17 cellular contexts compared by ENCODE assay signal in the genomic region with DNA sequence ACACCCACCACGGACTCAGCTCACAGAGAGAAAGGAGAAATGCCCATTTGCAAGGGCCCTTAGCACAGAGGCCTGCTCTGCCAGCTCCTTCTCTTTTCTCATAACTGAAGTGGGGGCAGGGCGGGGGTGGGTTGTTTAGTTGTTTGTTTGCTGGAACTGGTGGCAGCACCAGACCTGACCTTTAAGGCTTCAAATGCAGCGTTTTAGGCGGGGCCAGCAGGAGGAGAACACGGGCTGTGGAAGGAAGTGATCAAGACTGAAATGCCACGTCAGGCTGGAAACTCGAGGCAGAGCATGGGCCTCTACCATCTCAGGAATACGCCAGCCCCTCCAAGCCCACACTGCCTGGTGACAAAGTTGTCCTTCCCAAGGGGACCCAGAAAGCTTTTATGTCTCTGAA. TPM values are rescaled to one million over a fixed set of nuclear protein-coding genes. Genes with fewer than 3 reads are reported as not detected.
DNase-seq lines count a peak whose midpoint lies in the region; ATAC-seq and TF ChIP-seq lines count a peak whose summit lies in the region.
"Had no signal": no experiment of that assay in that cellular context is flagged by ENCODE, and none has a peak within 500 bp of the region (broad histone marks: within the 10 kb centered on the region; RNA-seq: fewer than 3 reads in every experiment).

No MANE protein-coding gene starts in this region.

- no peak overlapping the region for H3K4me3 ChIP-seq in CD8-positive, alpha-beta T cell (ENCODE audit: low read depth, low read length)
- H3K4me3 ChIP-seq in neuronal stem cell (ENCODE audit: low read length in 2 of 2) = no peak overlapping the region
- H3K4me3 ChIP-seq: A549, HAP-1 had no signal

- intact Hi-C loops in activated CD8-positive, alpha-beta T cell treated with anti-CD3 and anti-CD28 coated beads for 36 hours (cut with micrococcal nuclease) = no loop called here
- intact Hi-C loops in CD8-positive, alpha-beta T cell (cut with DNase I, micrococcal nuclease) = loop anchor here in 1 of 2 experiments (5.0 kb wide), 1 partner anchor 33 kb away; no protein-coding TSS in a partner anchor

- no peak overlapping the region for H4K91ac ChIP-seq in neuronal stem cell (ENCODE audit: low read depth, low read length, poor library complexity)

- peaks cover 16% of the 10 kb centered on the region for H3K4me1 Mint-ChIP-seq in activated CD8-positive, alpha-beta T cell treated with anti-CD3 and anti-CD28 coated beads for 36 hours (ENCODE audit: low read depth)
- H3K4me1 Mint-ChIP-seq in activated CD8-positive, alpha-beta T cell treated with anti-CD3 and anti-CD28 coated beads, Interleukin-2, amount 10 ng/mL, durations not matched to agents 7 days and 5 days (ENCODE audit: low read depth) = peaks cover 20% of the 10 kb centered on the region
- peaks cover 14% of the 10 kb centered on the region for H3K4me1 Mint-ChIP-seq in CD8-positive, alpha-beta T cell (ENCODE audit: low read depth)

- H3K4me3 Mint-ChIP-seq in activated CD8-positive, alpha-beta T cell treated with anti-CD3 and anti-CD28 coated beads for 36 hours = no peak overlapping the region
- H3K4me3 Mint-ChIP-seq in activated CD8-positive, alpha-beta T cell treated with anti-CD3 and anti-CD28 coated beads, Interleukin-2, amount 10 ng/mL, durations not matched to agents 7 days and 5 days = no peak overlapping the region
- H3K4me3 Mint-ChIP-seq in CD8-positive, alpha-beta T cell = no peak overlapping the region
- H3K4me3 Mint-ChIP-seq: CD4-positive, CD25-positive, alpha-beta regulatory T cell had no signal

- H3K9me3 Mint-ChIP-seq in activated CD8-positive, alpha-beta T cell treated with anti-CD3 and anti-CD28 coated beads for 36 hours = no peaks in the 10 kb centered on the region
- H3K9me3 Mint-ChIP-seq in activated CD8-positive, alpha-beta T cell treated with anti-CD3 and anti-CD28 coated beads, Interleukin-2, amount 10 ng/mL, durations not matched to agents 7 days and 5 days (ENCODE audit: insufficient read depth) = no peaks in the 10 kb centered on the region
- no peaks in the 10 kb centered on the region for H3K9me3 Mint-ChIP-seq in CD8-positive, alpha-beta T cell
- H3K9me3 Mint-ChIP-seq: CD4-positive, CD25-positive, alpha-beta regulatory T cell had no signal

- peak overlapping the region; percentile 63 for H2AK5ac ChIP-seq in neuronal stem cell (ENCODE audit: low read depth, low read length)

- CTCF ChIA-PET in activated CD8-positive, alpha-beta T cell treated with anti-CD3 and anti-CD28 coated beads for 36 hours (lab: Charles Lee) = no interaction called here
- CTCF ChIA-PET in activated CD8-positive, alpha-beta T cell treated with anti-CD3 and anti-CD28 coated beads, Interleukin-2, amount 10 ng/mL, durations not matched to agents 7 days and 5 days (lab: Charles Lee) = interaction anchor here (0.7 kb wide), 1 partner anchor 48 kb away, joined by 3 read pairs; no protein-coding TSS in a partner anchor
- CTCF ChIA-PET in CD8-positive, alpha-beta T cell (lab: Charles Lee) = interaction anchor here (1.1 kb wide), 1 partner anchor 25 kb away, joined by 4 read pairs; no protein-coding TSS in a partner anchor

- H3K79me1 ChIP-seq in neuronal stem cell (ENCODE audit: low read depth, low read length) = peaks cover 6% of the 10 kb centered on the region

- no peak overlapping the region for H2BK5ac ChIP-seq in neuronal stem cell (ENCODE audit: low read length)

- WGBS in neuronal stem cell (ENCODE audit: extremely low coverage in 2 of 2, insufficient read length in 2 of 2, insufficient replicate concordance in 1 of 2), 2 donors = no CpG with 5 or more reads among the region's 8 CpGs

- no peaks in the 10 kb centered on the region for H3K27me3 ChIP-seq in CD8-positive, alpha-beta T cell (ENCODE audit: insufficient read depth, low read length)
- H3K27me3 ChIP-seq in neuronal stem cell (ENCODE audit: control insufficient read depth in 3 of 3, insufficient read depth in 3 of 3, low read depth in 1 of 3, low read length in 3 of 3) = peaks cover 0 to 55% (median 0%) of the 10 kb centered on the region in 3 experiments
- H3K27me3 ChIP-seq: BE2C had no signal

- no peak overlapping the region for H3K27ac Mint-ChIP-seq in activated CD8-positive, alpha-beta T cell treated with anti-CD3 and anti-CD28 coated beads for 36 hours
- H3K27ac Mint-ChIP-seq in activated CD8-positive, alpha-beta T cell treated with anti-CD3 and anti-CD28 coated beads, Interleukin-2, amount 10 ng/mL, durations not matched to agents 7 days and 5 days = no peak overlapping the region
- peak overlapping the region; percentile 55 for H3K27ac Mint-ChIP-seq in CD8-positive, alpha-beta T cell

- no peak overlapping the region for H3K9ac ChIP-seq in neuronal stem cell (ENCODE audit: low read depth, low read length, poor library complexity)

- no peaks in the 10 kb centered on the region for H3K9me3 ChIP-seq in CD8-positive, alpha-beta T cell (ENCODE audit: low read length)
- no peaks in the 10 kb centered on the region for H3K9me3 ChIP-seq in neuronal stem cell (replicated peaks in 1 of 2; ENCODE audit: control insufficient read depth in 2 of 2, insufficient read depth in 1 of 2, low read depth in 1 of 2, low read length in 2 of 2)
- H3K9me3 ChIP-seq: A549, BE2C, HAP-1 had no signal

- H3K36me3 Mint-ChIP-seq in activated CD8-positive, alpha-beta T cell treated with anti-CD3 and anti-CD28 coated beads for 36 hours (ENCODE audit: low read depth) = no peaks in the 10 kb centered on the region
- H3K36me3 Mint-ChIP-seq in activated CD8-positive, alpha-beta T cell treated with anti-CD3 and anti-CD28 coated beads, Interleukin-2, amount 10 ng/mL, durations not matched to agents 7 days and 5 days (ENCODE audit: low read depth) = no peaks in the 10 kb centered on the region
- no peaks in the 10 kb centered on the region for H3K36me3 Mint-ChIP-seq in CD8-positive, alpha-beta T cell
- H3K36me3 Mint-ChIP-seq: CD4-positive, CD25-positive, alpha-beta regulatory T cell had no signal

- no peak for ATAC-seq in activated CD8-positive, alpha-beta T cell treated with anti-CD3 and anti-CD28 coated beads for 36 hours
- no peak for ATAC-seq in activated CD8-positive, alpha-beta T cell treated with anti-CD3 and anti-CD28 coated beads, Interleukin-2, amount 10 ng/mL, durations not matched to agents 7 days and 5 days
- ATAC-seq in CD8-positive, alpha-beta T cell = no peak
- ATAC-seq: A549, HepG2 had no signal

- H3K14ac ChIP-seq in neuronal stem cell (ENCODE audit: low read length) = no peak overlapping the region

- no peak overlapping the region for H2BK12ac ChIP-seq in neuronal stem cell (ENCODE audit: low read length)

- no peak overlapping the region for H3K4me2 ChIP-seq in neuronal stem cell (ENCODE audit: insufficient read depth, low read length, poor library complexity, severe bottlenecking)
- H3K4me2 ChIP-seq: A549 had no signal

- peak; percentile 33 for DNase-seq in activated CD8-positive, alpha-beta T cell treated with anti-CD3 and anti-CD28 coated beads for 36 hours
- DNase-seq in activated CD8-positive, alpha-beta T cell treated with anti-CD3 and anti-CD28 coated beads, Interleukin-2, amount 10 ng/mL, durations not matched to agents 7 days and 5 days = no peak
- DNase-seq in CD8-positive, alpha-beta T cell = no peak
- DNase-seq in UCSD-AML1 (lab: John Stamatoyannopoulos, UW; ENCODE audit: unreplicated experiment) = peak; percentile 31
- no peak for DNase-seq in neuronal stem cell (ENCODE audit: low spot score)
- no peak for DNase-seq in GM13977 (ENCODE audit: low spot score)
- DNase-seq in superior temporal gyrus (ENCODE audit: extremely low spot score) = no peak
- DNase-seq in hypothalamus (lab: John Stamatoyannopoulos, UW) = no peak
- DNase-seq: BE2C, Calu3, DMS 273 treated with DMSO at 0.1 percent for 48 hours, GOT3 had no signal

- no peaks in the 10 kb centered on the region for H3K36me3 ChIP-seq in CD8-positive, alpha-beta T cell (ENCODE audit: insufficient read depth, low read length)
- no peaks in the 10 kb centered on the region for H3K36me3 ChIP-seq in neuronal stem cell (replicated peaks in 1 of 2; ENCODE audit: control insufficient read depth in 2 of 2, insufficient read depth in 2 of 2, low read length in 2 of 2)
- H3K36me3 ChIP-seq: BE2C, HAP-1 had no signal

- H2BK120ac ChIP-seq in neuronal stem cell (ENCODE audit: low read depth, low read length) = no peak overlapping the region

- no peak overlapping the region for H3K23ac ChIP-seq in neuronal stem cell (ENCODE audit: low read depth, low read length, poor library complexity)

- H3K4me1 ChIP-seq in CD8-positive, alpha-beta T cell (ENCODE audit: insufficient read depth, low read length) = no peaks in the 10 kb centered on the region
- peaks cover 0 to 10% of the 10 kb centered on the region in 2 donors for H3K4me1 ChIP-seq in neuronal stem cell (ENCODE audit: control insufficient read depth in 2 of 2, insufficient read depth in 1 of 2, low read depth in 1 of 2, low read length in 2 of 2)
- H3K4me1 ChIP-seq: A549, BE2C had no signal

- no peak overlapping the region for H4K8ac ChIP-seq in neuronal stem cell (ENCODE audit: low read depth, low read length)

- no peak overlapping the region for H2AFZ ChIP-seq in neuronal stem cell (ENCODE audit: low read length)

- peak overlapping the region; percentile 60 for H3K18ac ChIP-seq in neuronal stem cell (ENCODE audit: low read length)

- no peak for TF ChIP-seq CTCF in activated CD8-positive, alpha-beta T cell treated with anti-CD3 and anti-CD28 coated beads for 36 hours (IDR thresholded peaks at IDR 0.05)
- TF ChIP-seq CTCF in CD8-positive, alpha-beta T cell (IDR thresholded peaks at IDR 0.05) = no peak
- TF ChIP-seq CTCF in GM13977 (IDR thresholded peaks at IDR 0.05; ENCODE audit: extremely low read depth, insufficient read depth, missing control alignments) = no peak

- in situ Hi-C loops in GM13977 (cut with MboI; ENCODE audit: low pct_unique_long_range_greater_than_20kb, low sequenced_read_pairs, unreplicated experiment) = no loop called here

- H3K27ac ChIP-seq in CD8-positive, alpha-beta T cell (ENCODE audit: low read depth, low read length) = no peak overlapping the region
- no peak overlapping the region for H3K27ac ChIP-seq in neuronal stem cell (replicated peaks; ENCODE audit: low read length)
- H3K27ac ChIP-seq: A549 had no signal

- no peaks in the 10 kb centered on the region for H3K27me3 Mint-ChIP-seq in activated CD8-positive, alpha-beta T cell treated with anti-CD3 and anti-CD28 coated beads for 36 hours
- no peaks in the 10 kb centered on the region for H3K27me3 Mint-ChIP-seq in activated CD8-positive, alpha-beta T cell treated with anti-CD3 and anti-CD28 coated beads, Interleukin-2, amount 10 ng/mL, durations not matched to agents 7 days and 5 days (ENCODE audit: low read depth)
- no peaks in the 10 kb centered on the region for H3K27me3 Mint-ChIP-seq in CD8-positive, alpha-beta T cell (ENCODE audit: low read depth)

- POLR2A ChIA-PET in activated CD8-positive, alpha-beta T cell treated with anti-CD3 and anti-CD28 coated beads for 36 hours (lab: Charles Lee) = interaction anchor here (1.4 kb wide), 1 partner anchor 98 kb away, joined by 3 read pairs; no protein-coding TSS in a partner anchor
- POLR2A ChIA-PET in activated CD8-positive, alpha-beta T cell treated with anti-CD3 and anti-CD28 coated beads, Interleukin-2, amount 10 ng/mL, durations not matched to agents 7 days and 5 days (lab: Charles Lee) = no interaction called here
- POLR2A ChIA-PET in CD8-positive, alpha-beta T cell (lab: Charles Lee) = no interaction called here

- no peak overlapping the region for H3K4ac ChIP-seq in neuronal stem cell (ENCODE audit: low read length)

- no peak overlapping the region for H2BK15ac ChIP-seq in neuronal stem cell (ENCODE audit: low read length)

RNA-seq across cellular contexts. Expression of gene CACNA2D2, which starts 9.3 kb away (rescaled TPM):
- 1 to 10 TPM; 1.6 to 2.1 TPM for total RNA-seq in activated CD8-positive, alpha-beta T cell treated with anti-CD3 and anti-CD28 coated beads for 36 hours
- total RNA-seq in activated CD8-positive, alpha-beta T cell treated with anti-CD3 and anti-CD28 coated beads, Interleukin-2, amount 10 ng/mL, durations not matched to agents 7 days and 5 days = under 1 TPM; 0.78 to 0.95 TPM
- 1 to 10 TPM; 7.2 to 8.7 TPM for total RNA-seq in CD8-positive, alpha-beta T cell
- polyA plus RNA-seq in neuronal stem cell (2013, experiment 1 of 2) = 12.5 TPM
- 12.2 TPM for polyA plus RNA-seq in neuronal stem cell (2013, experiment 2 of 2)
- total RNA-seq: Daoy, HepG2 had no signal
- polyA plus RNA-seq: HepG2 had no signal

Comparison
In these comparisons a context has a peak if more than half of its experiments do, and no peak if none do; other contexts are left out.
1. DNase-seq: peak in activated CD8-positive, alpha-beta T cell treated with anti-CD3 and anti-CD28 coated beads for 36 hours (single experiment) and UCSD-AML1 (single experiment); none in activated CD8-positive, alpha-beta T cell treated with anti-CD3 and anti-CD28 coated beads, Interleukin-2, amount 10 ng/mL, durations not matched to agents 7 days and 5 days (single experiment), CD8-positive, alpha-beta T cell (0 of 7), neuronal stem cell (single experiment), GM13977 (single experiment), superior temporal gyrus (single experiment) and hypothalamus (0 of 51).